ENCODE assay signal across 22 cellular contexts in the genomic region with DNA sequence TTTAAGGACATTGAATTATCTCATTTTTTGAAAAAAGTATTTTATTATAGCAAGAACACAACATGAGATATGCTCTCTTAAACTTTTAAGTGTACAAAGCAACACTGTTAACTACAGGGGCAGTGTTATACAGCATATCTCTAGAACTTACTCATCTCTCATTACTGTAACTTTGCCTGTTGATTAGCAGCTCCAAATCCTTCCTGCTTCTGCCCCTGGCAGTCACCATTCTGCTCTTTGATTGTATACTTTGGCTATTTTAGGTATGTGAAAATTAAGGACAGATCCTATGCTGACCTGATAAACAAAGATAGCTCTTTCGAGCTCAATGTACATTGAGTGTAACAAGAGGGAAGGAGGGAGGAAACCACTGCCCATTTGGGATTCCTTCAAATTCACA.
DNase-seq lines count a peak whose midpoint lies in the region; ATAC-seq and TF ChIP-seq lines count a peak whose summit lies in the region.
"Had no signal": no experiment of that assay in that cellular context is flagged by ENCODE, and none has a peak within 500 bp of the region (broad histone marks: within the 10 kb centered on the region; RNA-seq: fewer than 3 reads in every experiment).

No MANE protein-coding gene starts in this region.

- H3K27ac ChIP-seq in SU-DHL-6 (ENCODE audit: low read depth, low read length) (no peak overlapping the region), epithelial cell of prostate (peak overlapping the region; percentile 7), neural progenitor cell (no peak overlapping the region)
- H3K27ac ChIP-seq: A549, BLaER1, KMS-11, SJSA1 had no signal

- no peaks in the 10 kb centered on the region for H3K36me3 Mint-ChIP-seq in neural progenitor cell
- no peaks in the 10 kb centered on the region for H3K36me3 Mint-ChIP-seq in stimulated activated effector memory CD8-positive, alpha-beta T cell treated with anti-CD3 and anti-CD28 coated beads, Interleukin-12 subunit alpha, Interleukin-12 subunit beta, amount 100 ng/mL, for 72 hours
- no peaks in the 10 kb centered on the region for H3K36me3 Mint-ChIP-seq in naive thymus-derived CD8-positive, alpha-beta T cell

- no peak overlapping the region for H3K27ac Mint-ChIP-seq in neural progenitor cell
- no peak overlapping the region for H3K27ac Mint-ChIP-seq in stimulated activated effector memory CD8-positive, alpha-beta T cell treated with anti-CD3 and anti-CD28 coated beads, Interleukin-12 subunit alpha, Interleukin-12 subunit beta, amount 100 ng/mL, for 72 hours
- H3K27ac Mint-ChIP-seq in naive thymus-derived CD8-positive, alpha-beta T cell: no peak overlapping the region
- H3K27ac Mint-ChIP-seq: CD4-positive, alpha-beta T cell had no signal

- H4K20me1 ChIP-seq in SU-DHL-6 (ENCODE audit: low read depth, low read length): no peaks in the 10 kb centered on the region
- H4K20me1 ChIP-seq in neural progenitor cell (ENCODE audit: low read depth): no peaks in the 10 kb centered on the region
- H4K20me1 ChIP-seq: BLaER1 had no signal

- DNase-seq in EH (ENCODE audit: low read depth) (peak; percentile 61), epithelial cell of prostate (ENCODE audit: low read depth, low spot score) (no peak), neural progenitor cell (ENCODE audit: low spot score) (no peak), NCI-H446 (lab: John Stamatoyannopoulos, UW) (no peak), posterior vena cava (ENCODE audit: low spot score) (no peak)
- DNase-seq in stimulated activated effector memory CD8-positive, alpha-beta T cell treated with anti-CD3 and anti-CD28 coated beads, Interleukin-12 subunit alpha, Interleukin-12 subunit beta, amount 100 ng/mL, for 72 hours (ENCODE audit: low spot score in 2 of 2): no peak
- no peak for DNase-seq in naive thymus-derived CD8-positive, alpha-beta T cell
- DNase-seq: CD4-positive, alpha-beta T cell; GOT3; HCEC 1CT; NCI-H1694 treated with DMSO at 0.1 percent for 48 hours; NCI-H2081 treated with DMSO at 0.1 percent for 48 hours; NCI-H2171 treated with DMSO at 0.1 percent for 48 hours; NCI-H446 treated with DMSO at 0.1 percent for 48 hours; NCI-H526 treated with DMSO at 0.1 percent for 48 hours; OCI-M1 had no signal

- intact Hi-C loops in posterior vena cava (cut with DNase I): no loop called here

- no peaks in the 10 kb centered on the region for H3K4me1 ChIP-seq in neural progenitor cell
- H3K4me1 ChIP-seq: A549, BLaER1, SJSA1 had no signal

- no peaks in the 10 kb centered on the region for H3K9me3 Mint-ChIP-seq in neural progenitor cell
- no peaks in the 10 kb centered on the region for H3K9me3 Mint-ChIP-seq in stimulated activated effector memory CD8-positive, alpha-beta T cell treated with anti-CD3 and anti-CD28 coated beads, Interleukin-12 subunit alpha, Interleukin-12 subunit beta, amount 100 ng/mL, for 72 hours
- H3K9me3 Mint-ChIP-seq in naive thymus-derived CD8-positive, alpha-beta T cell: no peaks in the 10 kb centered on the region
- H3K9me3 Mint-ChIP-seq: CD4-positive, alpha-beta T cell had no signal

- H2AFZ ChIP-seq in SU-DHL-6 (ENCODE audit: low read depth, low read length, severe bottlenecking): peak overlapping the region; percentile 54
- H2AFZ ChIP-seq in neural progenitor cell (replicated peaks): peak overlapping the region; percentile 35

- H3K9me2 ChIP-seq in SU-DHL-6 (replicated peaks; ENCODE audit: insufficient read depth, low read length): no peaks in the 10 kb centered on the region

- H3K27me3 Mint-ChIP-seq in neural progenitor cell (ENCODE audit: insufficient read depth, low read depth): no peaks in the 10 kb centered on the region
- peaks cover 0 to 1% (median 0%) of the 10 kb centered on the region in 5 donors for H3K27me3 Mint-ChIP-seq in naive thymus-derived CD8-positive, alpha-beta T cell
- H3K27me3 Mint-ChIP-seq: CD4-positive, alpha-beta T cell had no signal

- no peak overlapping the region for H3K9ac ChIP-seq in SU-DHL-6 (ENCODE audit: low read length)
- no peak overlapping the region for H3K9ac ChIP-seq in neural progenitor cell
- H3K9ac ChIP-seq: BLaER1, KMS-11 had no signal

- H3K79me2 ChIP-seq in SU-DHL-6 (ENCODE audit: insufficient read depth, low read length) (no peaks in the 10 kb centered on the region), neural progenitor cell (ENCODE audit: low read depth) (no peaks in the 10 kb centered on the region)

- POLR2A ChIA-PET in naive thymus-derived CD8-positive, alpha-beta T cell (lab: Charles Lee): no interaction called here

- H3F3A ChIP-seq in SU-DHL-6 (ENCODE audit: insufficient read depth): no peaks in the 10 kb centered on the region
- no peaks in the 10 kb centered on the region for H3F3A ChIP-seq in neural progenitor cell (ENCODE audit: low read depth)

- H3K27me3 ChIP-seq in SU-DHL-6 (ENCODE audit: low read length): no peaks in the 10 kb centered on the region
- no peaks in the 10 kb centered on the region for H3K27me3 ChIP-seq in neural progenitor cell
- H3K27me3 ChIP-seq: BLaER1, SJSA1 had no signal

- H3K9me3 ChIP-seq in SU-DHL-6 (ENCODE audit: insufficient read depth, low read length): no peaks in the 10 kb centered on the region
- no peaks in the 10 kb centered on the region for H3K9me3 ChIP-seq in neural progenitor cell (ENCODE audit: low read depth)
- H3K9me3 ChIP-seq: A549, BLaER1, SJSA1 had no signal

- H3K4me2 ChIP-seq in SU-DHL-6 (ENCODE audit: low read depth, low read length, poor library complexity, severe bottlenecking): no peak overlapping the region
- H3K4me2 ChIP-seq in neural progenitor cell: no peak overlapping the region
- H3K4me2 ChIP-seq: A549, BLaER1, KMS-11 had no signal

- H3K4me1 Mint-ChIP-seq in neural progenitor cell: no peaks in the 10 kb centered on the region
- H3K4me1 Mint-ChIP-seq in stimulated activated effector memory CD8-positive, alpha-beta T cell treated with anti-CD3 and anti-CD28 coated beads, Interleukin-12 subunit alpha, Interleukin-12 subunit beta, amount 100 ng/mL, for 72 hours: no peaks in the 10 kb centered on the region
- no peaks in the 10 kb centered on the region for H3K4me1 Mint-ChIP-seq in naive thymus-derived CD8-positive, alpha-beta T cell

- TF ChIP-seq CTCF in SU-DHL-6 (IDR thresholded peaks at IDR 0.05; ENCODE audit: insufficient read depth, low read length, poor library complexity, severe bottlenecking) (no peak), neural progenitor cell (IDR thresholded peaks at IDR 0.05) (no peak)

- ATAC-seq in stimulated activated effector memory CD8-positive, alpha-beta T cell treated with anti-CD3 and anti-CD28 coated beads, Interleukin-12 subunit alpha, Interleukin-12 subunit beta, amount 100 ng/mL, for 72 hours: no peak
- no peak for ATAC-seq in naive thymus-derived CD8-positive, alpha-beta T cell
- ATAC-seq: A549, Right ventricle myocardium inferior had no signal

- H3K4me3 Mint-ChIP-seq in neural progenitor cell: no peak overlapping the region
- H3K4me3 Mint-ChIP-seq in stimulated activated effector memory CD8-positive, alpha-beta T cell treated with anti-CD3 and anti-CD28 coated beads, Interleukin-12 subunit alpha, Interleukin-12 subunit beta, amount 100 ng/mL, for 72 hours: no peak overlapping the region
- H3K4me3 Mint-ChIP-seq in naive thymus-derived CD8-positive, alpha-beta T cell: no peak overlapping the region
- H3K4me3 Mint-ChIP-seq: CD4-positive, alpha-beta T cell had no signal

- H3K36me3 ChIP-seq in SU-DHL-6 (ENCODE audit: low read length) (no peaks in the 10 kb centered on the region), neural progenitor cell (no peaks in the 10 kb centered on the region)
- H3K36me3 ChIP-seq: BLaER1, SJSA1 had no signal

- H3K4me3 ChIP-seq in SU-DHL-6 (ENCODE audit: insufficient read depth, low read length, poor library complexity, severe bottlenecking): no peak overlapping the region
- no peak overlapping the region for H3K4me3 ChIP-seq in neural progenitor cell
- H3K4me3 ChIP-seq: A549, BLaER1, SJSA1 had no signal
